ENCODE assay signal across 1 cellular context in the genomic region with DNA sequence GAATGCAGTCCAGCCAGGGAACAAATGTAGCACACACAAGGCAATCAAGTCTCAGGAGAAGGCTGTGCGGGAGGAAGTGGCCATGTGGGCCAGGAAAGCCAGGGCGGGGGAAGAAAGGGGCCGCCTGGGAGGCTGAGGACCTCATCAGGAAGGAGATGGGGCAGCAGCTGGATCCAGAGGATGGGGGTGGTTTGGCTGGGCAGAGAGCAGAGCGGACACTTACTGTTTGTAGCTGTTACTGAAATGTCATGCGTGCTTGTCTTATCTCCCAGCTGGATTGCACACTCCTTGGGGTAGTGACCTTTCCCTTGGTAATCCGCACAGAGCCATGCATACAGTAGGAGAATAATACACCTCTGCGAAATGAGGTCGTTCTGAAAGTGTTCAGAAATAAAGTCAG.
TF ChIP-seq lines count a peak whose summit lies in the region.

No MANE protein-coding gene starts in this region.

TF ChIP-seq in SK-N-SH, 30 proteins besides CTCF, POLR2A, EP300 and RAD21 (continued from another document):
- TF ChIP-seq, protein P1, sequence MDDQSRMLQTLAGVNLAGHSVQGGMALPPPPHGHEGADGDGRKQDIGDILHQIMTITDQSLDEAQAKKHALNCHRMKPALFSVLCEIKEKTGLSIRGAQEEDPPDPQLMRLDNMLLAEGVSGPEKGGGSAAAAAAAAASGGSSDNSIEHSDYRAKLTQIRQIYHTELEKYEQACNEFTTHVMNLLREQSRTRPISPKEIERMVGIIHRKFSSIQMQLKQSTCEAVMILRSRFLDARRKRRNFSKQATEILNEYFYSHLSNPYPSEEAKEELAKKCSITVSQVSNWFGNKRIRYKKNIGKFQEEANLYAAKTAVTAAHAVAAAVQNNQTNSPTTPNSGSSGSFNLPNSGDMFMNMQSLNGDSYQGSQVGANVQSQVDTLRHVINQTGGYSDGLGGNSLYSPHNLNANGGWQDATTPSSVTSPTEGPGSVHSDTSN (IDR thresholded peaks at IDR 0.05), result no peak
TF ChIP-seq in SK-N-SH: peak in this region for 1.
